ENCODE assay signal across 8 cellular contexts in genomic region chr16:85393674-85394510, GRCh38.
DNase-seq lines count a peak whose midpoint lies in the region; ATAC-seq, FAIRE-seq and TF ChIP-seq lines count a peak whose summit lies in the region.

No MANE protein-coding gene starts in this region.

- in situ Hi-C loops in gastrocnemius medialis (cut with MboI; ENCODE audit: low sequenced_read_pairs in 4 of 4): no loop called here

- CTCF ChIA-PET in PC-3 (lab: Charles Lee): interaction anchor here (0.6 to 1.1 kb wide), 2 partner anchors 9 to 27 kb away, joined by 4 read pairs; no protein-coding TSS in a partner anchor

- H3K27me3 Mint-ChIP-seq in activated T-helper 2 cell treated with anti-CD3 and anti-CD28 coated beads, Interferon-gamma antibody, Interleukin-2, Interleukin-4, amounts not matched to agents 10 μg/mL and 5 μg/mL and 100 μg/mL, durations not matched to agents 14 hours and 24 hours and 36 hours (ENCODE audit: low read depth): no peaks in the 10 kb centered on the region

- no peaks in the 10 kb centered on the region for H3K79me2 ChIP-seq in PC-3 (ENCODE audit: low read length)

- H3K36me3 ChIP-seq in PC-3 (ENCODE audit: low read depth, low read length): no peaks in the 10 kb centered on the region
- H3K36me3 ChIP-seq in gastrocnemius medialis: no peaks in the 10 kb centered on the region

- H3K4me1 Mint-ChIP-seq in activated T-helper 2 cell treated with anti-CD3 and anti-CD28 coated beads, Interferon-gamma antibody, Interleukin-2, Interleukin-4, amounts not matched to agents 10 μg/mL and 5 μg/mL and 100 μg/mL, durations not matched to agents 14 hours and 24 hours and 36 hours (ENCODE audit: low read depth): no peaks in the 10 kb centered on the region

- peaks cover 17% of the 10 kb centered on the region for H3K4me1 ChIP-seq in PC-3 (ENCODE audit: insufficient read depth, low read length)
- peaks cover 5 to 15% of the 10 kb centered on the region in 2 donors for H3K4me1 ChIP-seq in gastrocnemius medialis

- H3K9me2 ChIP-seq in PC-3 (replicated peaks; ENCODE audit: low read length): no peaks in the 10 kb centered on the region

- no peak overlapping the region for H3K27ac ChIP-seq in PC-3 (ENCODE audit: low read length)
- H3K27ac ChIP-seq in gastrocnemius medialis: no peak overlapping the region

- intact Hi-C loops in PC-3 (cut with micrococcal nuclease) (loop anchor here (10.0 kb wide), 1 partner anchor 221 kb away; the partner anchor contains the start of gene GSE1), Right ventricle myocardium inferior (cut with DNase I) (loop anchor here (10.0 kb wide), 2 partner anchors 211 to 321 kb away; no protein-coding TSS in a partner anchor), gastrocnemius medialis (cut with DNase I; ENCODE audit: low total_unique reads) (no loop called here)
- intact Hi-C loops in activated T-helper 2 cell treated with anti-CD3 and anti-CD28 coated beads, Interferon-gamma antibody, Interleukin-2, Interleukin-4, amounts not matched to agents 10 μg/mL and 5 μg/mL and 100 μg/mL, durations not matched to agents 14 hours and 24 hours and 36 hours (cut with micrococcal nuclease): no loop called here

- no peak overlapping the region for H3K4me3 Mint-ChIP-seq in activated T-helper 2 cell treated with anti-CD3 and anti-CD28 coated beads, Interferon-gamma antibody, Interleukin-2, Interleukin-4, amounts not matched to agents 10 μg/mL and 5 μg/mL and 100 μg/mL, durations not matched to agents 14 hours and 24 hours and 36 hours (ENCODE audit: low read depth)

- ATAC-seq in PC-3: no peak
- ATAC-seq in Right ventricle myocardium inferior: peak; percentile 53
- peak in 1 of 2 donors; percentile 41 for ATAC-seq in gastrocnemius medialis
- no peak for ATAC-seq in GM18867 (IDR thresholded peaks at IDR 0.05; ENCODE audit: unreplicated experiment)
- ATAC-seq in GM19467 (IDR thresholded peaks at IDR 0.05; ENCODE audit: unreplicated experiment): no peak

- no peaks in the 10 kb centered on the region for H3F3A ChIP-seq in PC-3 (ENCODE audit: low read length, unreplicated experiment)

- no peak overlapping the region for H3K27ac Mint-ChIP-seq in activated T-helper 2 cell treated with anti-CD3 and anti-CD28 coated beads, Interferon-gamma antibody, Interleukin-2, Interleukin-4, amounts not matched to agents 10 μg/mL and 5 μg/mL and 100 μg/mL, durations not matched to agents 14 hours and 24 hours and 36 hours

- no peak overlapping the region for H3K4me3 ChIP-seq in PC-3 (ENCODE audit: low read length)
- no peak overlapping the region for H3K4me3 ChIP-seq in gastrocnemius medialis

- H3K9me3 ChIP-seq in PC-3 (ENCODE audit: low read length): no peaks in the 10 kb centered on the region
- H3K9me3 ChIP-seq in gastrocnemius medialis: no peaks in the 10 kb centered on the region

- POLR2A ChIA-PET in PC-3 (lab: Charles Lee; ENCODE audit: unreplicated experiment): no interaction called here

- H3K9me3 Mint-ChIP-seq in activated T-helper 2 cell treated with anti-CD3 and anti-CD28 coated beads, Interferon-gamma antibody, Interleukin-2, Interleukin-4, amounts not matched to agents 10 μg/mL and 5 μg/mL and 100 μg/mL, durations not matched to agents 14 hours and 24 hours and 36 hours: no peaks in the 10 kb centered on the region

- no peaks in the 10 kb centered on the region for H3K36me3 Mint-ChIP-seq in activated T-helper 2 cell treated with anti-CD3 and anti-CD28 coated beads, Interferon-gamma antibody, Interleukin-2, Interleukin-4, amounts not matched to agents 10 μg/mL and 5 μg/mL and 100 μg/mL, durations not matched to agents 14 hours and 24 hours and 36 hours (ENCODE audit: low read depth)

- TF ChIP-seq CTCF in PC-3 (conservative IDR thresholded peaks at IDR 0.05; ENCODE audit: low read depth, low read length) (peak; percentile 66), gastrocnemius medialis (IDR thresholded peaks at IDR 0.05 in 4 of 5, conservative IDR thresholded peaks at IDR 0.05 in 1 of 5) (peak; percentile 47 to 86 (median 84))

- H4K20me1 ChIP-seq in PC-3 (ENCODE audit: low read length): no peaks in the 10 kb centered on the region

- DNase-seq in GM18507 (ENCODE audit: extremely low spot score, insufficient read length, low read depth): peak; percentile 79
- peak; percentile 23 for DNase-seq in PC-3
- DNase-seq in activated T-helper 2 cell treated with anti-CD3 and anti-CD28 coated beads, Interferon-gamma antibody, Interleukin-2, Interleukin-4, amounts not matched to agents 10 μg/mL and 5 μg/mL and 100 μg/mL, durations not matched to agents 14 hours and 24 hours and 36 hours (ENCODE audit: low spot score): peak; percentile 43
- DNase-seq in Right ventricle myocardium inferior (ENCODE audit: missing footprints): peak; percentile 75
- no peak for DNase-seq in gastrocnemius medialis
- DNase-seq in putamen (ENCODE audit: low spot score): no peak

- no peak for TF ChIP-seq POLR2A in gastrocnemius medialis (IDR thresholded peaks at IDR 0.05)

- FAIRE-seq in GM18507 (lab: Jason Lieb, UNC): no peak

- H3K4me2 ChIP-seq in PC-3 (ENCODE audit: low read length): no peak overlapping the region

- no TSS peak for BruUV-seq in PC-3 (replicated peaks; lab: Mats Ljungman, UMichigan)

- H3K27me3 ChIP-seq in PC-3 (ENCODE audit: low read length): no peaks in the 10 kb centered on the region
- no peaks in the 10 kb centered on the region for H3K27me3 ChIP-seq in gastrocnemius medialis

- H3K9ac ChIP-seq in PC-3 (ENCODE audit: low read length): no peak overlapping the region

- H2AFZ ChIP-seq in PC-3 (ENCODE audit: low read length): no peak overlapping the region

Comparison
In these comparisons a context has a peak if more than half of its experiments do, and no peak if none do; other contexts are left out.
1. DNase-seq: peak in GM18507 (single experiment), PC-3 (single experiment), activated T-helper 2 cell treated with anti-CD3 and anti-CD28 coated beads, Interferon-gamma antibody, Interleukin-2, Interleukin-4, amounts not matched to agents 10 μg/mL and 5 μg/mL and 100 μg/mL, durations not matched to agents 14 hours and 24 hours and 36 hours (single experiment) and Right ventricle myocardium inferior (single experiment); none in gastrocnemius medialis (0 of 2) and putamen (single experiment).
2. intact Hi-C loops: an anchor here in PC-3 (10.0 kb wide) and Right ventricle myocardium inferior (10.0 kb wide); none called in activated T-helper 2 cell treated with anti-CD3 and anti-CD28 coated beads, Interferon-gamma antibody, Interleukin-2, Interleukin-4, amounts not matched to agents 10 μg/mL and 5 μg/mL and 100 μg/mL, durations not matched to agents 14 hours and 24 hours and 36 hours and gastrocnemius medialis.